ENCODE assay signal across 8 cellular contexts in the genomic region with DNA sequence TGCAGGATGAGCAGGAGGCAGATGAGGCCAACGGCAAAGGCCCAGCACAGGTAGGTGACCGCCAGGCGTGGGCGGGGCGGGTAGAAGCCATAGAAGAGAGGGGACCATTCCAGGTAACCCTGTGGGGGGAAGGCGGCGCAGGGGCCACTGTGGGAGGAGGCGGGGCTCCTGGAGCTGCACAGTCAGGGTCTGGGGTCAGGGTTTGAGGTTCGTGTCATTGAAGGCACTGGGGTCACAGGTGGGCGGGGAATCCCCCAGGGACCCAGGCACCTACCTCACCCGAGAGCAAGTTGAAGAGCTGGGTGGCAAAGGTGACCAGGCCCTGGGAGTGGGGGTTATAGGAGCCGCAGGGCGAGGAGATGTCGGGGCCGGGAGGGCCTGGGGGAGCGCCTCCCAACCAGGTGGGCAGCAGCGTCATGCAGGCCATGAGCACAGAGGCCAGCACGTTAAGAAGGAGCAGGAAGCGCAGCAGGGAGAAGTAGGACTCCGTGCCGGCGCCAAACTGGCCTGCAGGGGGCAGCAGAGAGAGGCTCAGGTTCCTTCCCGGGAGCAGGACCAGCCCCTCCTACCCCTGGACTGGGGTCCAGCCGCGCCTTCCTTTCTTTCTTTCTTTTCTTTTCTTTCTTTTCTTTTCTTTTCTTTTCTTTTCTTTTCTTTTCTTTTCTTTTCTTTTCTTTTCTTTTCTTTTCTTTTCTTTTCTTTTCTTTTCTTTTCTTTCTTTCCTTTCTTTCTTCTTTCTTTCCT. TPM values are rescaled to one million over a fixed set of nuclear protein-coding genes. Genes with fewer than 3 reads are reported as not detected.
A peak's percentile ranks its signal among the peaks of the same experiment; 100 is the strongest.
DNase-seq lines count a peak whose midpoint lies in the region; ATAC-seq and TF ChIP-seq lines count a peak whose summit lies in the region.

No MANE protein-coding gene starts in this region.

- H3K9me3 ChIP-seq in OCI-LY3 (ENCODE audit: insufficient read depth, low read length) (no peaks in the 10 kb centered on the region), endodermal cell (ENCODE audit: control insufficient read depth, low read length) (no peaks in the 10 kb centered on the region)

- H4K20me1 ChIP-seq in OCI-LY3 (ENCODE audit: insufficient read depth, low read length), result no peaks in the 10 kb centered on the region

- H3K27me3 Mint-ChIP-seq in endodermal cell (ENCODE audit: insufficient read depth), result peaks cover 17% of the 10 kb centered on the region

- no peak overlapping the region for H3K4me3 Mint-ChIP-seq in endodermal cell

- peak overlapping the region; percentile 72 for H3K4me2 ChIP-seq in OCI-LY3 (ENCODE audit: low read length)

- no peaks in the 10 kb centered on the region for H3K79me2 ChIP-seq in OCI-LY3 (ENCODE audit: low read length)

- H3K4me1 ChIP-seq in OCI-LY3 (ENCODE audit: low read length), result peaks cover 7% of the 10 kb centered on the region; the same call in 1 of the 2 replicates
- H3K4me1 ChIP-seq in endodermal cell (ENCODE audit: control insufficient read depth, insufficient read depth, low read length), result no peaks in the 10 kb centered on the region

- no peaks in the 10 kb centered on the region for H3K36me3 ChIP-seq in OCI-LY3 (replicated peaks; ENCODE audit: low read depth, low read length)
- H3K36me3 ChIP-seq in endodermal cell (ENCODE audit: control insufficient read depth, insufficient read depth, low read length), result no peaks in the 10 kb centered on the region

- H3K36me3 Mint-ChIP-seq in endodermal cell (ENCODE audit: low read depth), result no peaks in the 10 kb centered on the region

- 9 to 38% methylated on average over 14 to 25 of the region's 25 CpGs for WGBS in endodermal cell (ENCODE audit: insufficient coverage in 1 of 2, insufficient read length in 1 of 2), 2 experiments

- H3K9ac ChIP-seq in OCI-LY3 (ENCODE audit: low read length) (peak overlapping the region; percentile 20; the same call in 1 of the 2 replicates), endodermal cell (ENCODE audit: extremely low read depth, low read length, poor library complexity, severe bottlenecking) (no peak overlapping the region)

- H3K27me3 ChIP-seq in OCI-LY3 (ENCODE audit: low read depth, low read length) (no peaks in the 10 kb centered on the region), endodermal cell (ENCODE audit: control insufficient read depth, insufficient read depth, low read length, poor library complexity, severe bottlenecking) (no peaks in the 10 kb centered on the region)

- peak overlapping the region; percentile 60 for H3K4me3 ChIP-seq in OCI-LY3 (ENCODE audit: low read length)
- H3K4me3 ChIP-seq in endodermal cell (ENCODE audit: low read length), result no peak overlapping the region

- peak overlapping the region; percentile 53; the same call in 1 of the 2 replicates for H2AFZ ChIP-seq in OCI-LY3 (ENCODE audit: low read depth, low read length)

- ATAC-seq in GM21528 (IDR thresholded peaks at IDR 0.05; ENCODE audit: low FRiP score, unreplicated experiment), result no peak

- peaks cover 3% of the 10 kb centered on the region for H3K9me3 Mint-ChIP-seq in endodermal cell

- H3K27ac ChIP-seq in OCI-LY3 (ENCODE audit: low read length) (no peak overlapping the region), endodermal cell (ENCODE audit: low read depth, low read length) (no peak overlapping the region)

- DNase-seq in ELF-1 (ENCODE audit: low read depth, low spot score) (peak; percentile 97), HuH-7.5 (ENCODE audit: low spot score) (peak; percentile 95), endodermal cell (peak; percentile 99), mucosa of gallbladder (ENCODE audit: low spot score) (peak; percentile 93)
- DNase-seq in activated CD8-positive, alpha-beta memory T cell treated with anti-CD3 and anti-CD28 coated beads, Interleukin-2, amount 50 U/mL, for 1 hour (ENCODE audit: extremely low read depth), result peak; percentile 66
- DNase-seq in stimulated activated CD8-positive, alpha-beta memory T cell treated with anti-CD3 and anti-CD28 coated beads, Interleukin-7, amount 100 ng/mL, for 1 hour (ENCODE audit: low read depth in 2 of 2), result peak; percentile 79 to 94

- no peaks in the 10 kb centered on the region for H3K4me1 Mint-ChIP-seq in endodermal cell

- H3K27ac Mint-ChIP-seq in endodermal cell, result no peak overlapping the region

- TF ChIP-seq CTCF in OCI-LY3 (IDR thresholded peaks at IDR 0.05; ENCODE audit: low read depth, low read length) (peak; percentile 81), endodermal cell (conservative IDR thresholded peaks at IDR 0.05) (peak; percentile 87)

RNA-seq across cellular contexts. Expression of a gene that starts 4.6 kb away (rescaled TPM):
- 10 to 100 TPM; 32.7 to 46.6 TPM for total RNA-seq in endodermal cell
- polyA plus RNA-seq in endodermal cell (2013, experiment 1 of 2), result 0.82 TPM
- 1.9 TPM for polyA plus RNA-seq in endodermal cell (2013, experiment 2 of 2)
- 198 TPM for total RNA-seq in mucosa of gallbladder

RNA-seq across cellular contexts. Expression of a gene that starts 8.8 kb away (rescaled TPM):
- total RNA-seq in endodermal cell (1 to 10 TPM; 3.6 to 4.0 TPM), mucosa of gallbladder (12.7 TPM)
- 7.7 TPM for polyA plus RNA-seq in endodermal cell (2013, experiment 1 of 2)
- polyA plus RNA-seq in endodermal cell (2013, experiment 2 of 2), result 6.5 TPM

RNA-seq across cellular contexts. Expression of a gene that starts 21.0 kb away (rescaled TPM):
- total RNA-seq in endodermal cell, result 100 to 1,000 TPM; 126 to 131 TPM
- polyA plus RNA-seq in endodermal cell (2013, experiment 1 of 2), result 99.2 TPM
- polyA plus RNA-seq in endodermal cell (2013, experiment 2 of 2), result 87.1 TPM
- total RNA-seq in mucosa of gallbladder, result 263 TPM

RNA-seq across cellular contexts. Expression of a gene that starts 22.8 kb away (rescaled TPM):
- total RNA-seq in endodermal cell, result 10 to 100 TPM; 26.0 to 27.5 TPM
- polyA plus RNA-seq in endodermal cell (2013, experiment 1 of 2), result 47.2 TPM
- 44.8 TPM for polyA plus RNA-seq in endodermal cell (2013, experiment 2 of 2)
- total RNA-seq in mucosa of gallbladder, result 62.6 TPM

RNA-seq across cellular contexts. Expression of a gene that starts 30.8 kb away (rescaled TPM):
- total RNA-seq in endodermal cell, result 10 to 100 TPM; 78.9 to 82.7 TPM
- 67.1 TPM for polyA plus RNA-seq in endodermal cell (2013, experiment 1 of 2)
- polyA plus RNA-seq in endodermal cell (2013, experiment 2 of 2), result 58.6 TPM
- 54.2 TPM for total RNA-seq in mucosa of gallbladder
